8 cellular contexts compared by ENCODE assay signal in genomic region chr3:32460031-32460749, GRCh38. TPM values are rescaled to one million over a fixed set of nuclear protein-coding genes. Genes with fewer than 3 reads are reported as not detected.
A peak's percentile ranks its signal among the peaks of the same experiment; 100 is the strongest.
DNase-seq lines count a peak whose midpoint lies in the region; ATAC-seq, FAIRE-seq and TF ChIP-seq lines count a peak whose summit lies in the region.

No MANE protein-coding gene starts in this region.

- 70% methylated on average over 5 of the region's 15 CpGs for WGBS in right lobe of liver (ENCODE audit: insufficient coverage, low coverage, low lambda C conversion rate, missing lambda C conversion rate)
- 49% methylated on average over 15 of the region's 15 CpGs for WGBS in prostate gland

- TF ChIP-seq POLR2A in right lobe of liver (IDR thresholded peaks at IDR 0.05) (no peak), H54 (IDR thresholded peaks at IDR 0.05; ENCODE audit: low read depth, low read length) (no peak), prostate gland (IDR thresholded peaks at IDR 0.05) (no peak)

- intact Hi-C loops in right lobe of liver (cut with DNase I) (no loop called here), prostate gland (cut with DNase I) (no loop called here)

- peak overlapping the region; percentile 70 for H3K4me3 Mint-ChIP-seq in activated T-cell treated with anti-CD3 and anti-CD28 coated beads, Interleukin-2, amount 50 U/mL, for 4 hours

- H3K36me3 Mint-ChIP-seq in activated T-cell treated with anti-CD3 and anti-CD28 coated beads, Interleukin-2, amount 50 U/mL, for 4 hours (ENCODE audit: insufficient read depth) = peaks cover 6% of the 10 kb centered on the region

- no peaks in the 10 kb centered on the region for H3K9me3 Mint-ChIP-seq in activated T-cell treated with anti-CD3 and anti-CD28 coated beads, Interleukin-2, amount 50 U/mL, for 4 hours

- peaks cover 39% of the 10 kb centered on the region for H3K4me1 Mint-ChIP-seq in activated T-cell treated with anti-CD3 and anti-CD28 coated beads, Interleukin-2, amount 50 U/mL, for 4 hours (ENCODE audit: low read depth)

- H3K9me3 ChIP-seq in right lobe of liver (no peaks in the 10 kb centered on the region), prostate gland (no peaks in the 10 kb centered on the region)

- peaks cover 0 to 6% (median under 1%) of the 10 kb centered on the region in 4 donors for H3K4me1 ChIP-seq in right lobe of liver
- no peaks in the 10 kb centered on the region for H3K4me1 ChIP-seq in prostate gland (replicated peaks)

- DNase-seq in NCI-H2227 treated with DMSO at 0.1 percent for 48 hours (lab: John Stamatoyannopoulos, UW) = peak; percentile 31
- DNase-seq in activated T-cell treated with anti-CD3 and anti-CD28 coated beads, Interleukin-2, amount 50 U/mL, for 4 hours = peak; percentile 43
- no peak for DNase-seq in right lobe of liver
- no peak for DNase-seq in H54 (ENCODE audit: insufficient read length, low spot score)
- no peak for DNase-seq in prostate gland (ENCODE audit: low spot score)
- no peak for DNase-seq in putamen (ENCODE audit: low spot score)

- H3K27ac ChIP-seq in right lobe of liver (no peak overlapping the region), prostate gland (no peak overlapping the region)

- TF ChIP-seq CTCF in right lobe of liver (IDR thresholded peaks at IDR 0.05) (no peak), prostate gland (IDR thresholded peaks at IDR 0.05) (no peak)

- no peaks in the 10 kb centered on the region for H3K36me3 ChIP-seq in right lobe of liver
- no peaks in the 10 kb centered on the region for H3K36me3 ChIP-seq in prostate gland

- no peaks in the 10 kb centered on the region for H3K27me3 Mint-ChIP-seq in activated T-cell treated with anti-CD3 and anti-CD28 coated beads, Interleukin-2, amount 50 U/mL, for 4 hours (ENCODE audit: low read depth)

- ATAC-seq in GM18909 (IDR thresholded peaks at IDR 0.05; ENCODE audit: poor library complexity, unreplicated experiment) (peak; percentile 81), HG02884 (IDR thresholded peaks at IDR 0.05; ENCODE audit: unreplicated experiment) (peak; percentile 84), right lobe of liver (peak; percentile 18 to 66 (median 54))
- ATAC-seq in activated T-cell treated with anti-CD3 and anti-CD28 coated beads, Interleukin-2, amount 50 U/mL, for 4 hours = peak; percentile 81 to 88

- FAIRE-seq in H54 (lab: Jason Lieb, UNC) = no peak

- no peak overlapping the region for H3K4me3 ChIP-seq in right lobe of liver
- H3K4me3 ChIP-seq in prostate gland = no peak overlapping the region

- no peaks in the 10 kb centered on the region for H3K27me3 ChIP-seq in right lobe of liver
- no peaks in the 10 kb centered on the region for H3K27me3 ChIP-seq in prostate gland (replicated peaks; ENCODE audit: insufficient read depth)

RNA-seq across cellular contexts. Expression of gene CMTM6, which starts 42.5 kb away (rescaled TPM):
- total RNA-seq in activated T-cell treated with anti-CD3 and anti-CD28 coated beads, Interleukin-2, amount 50 U/mL, for 4 hours = 10 to 100 TPM; 44.3 to 60.9 (median 47.9) TPM
- total RNA-seq in right lobe of liver (10 to 100 TPM; 45.2 to 69.1 (median 57.2) TPM), prostate gland (100 to 1,000 TPM in 1 of 2 donors, 10 to 100 TPM in 1; 79.8 to 237 TPM)

Comparison
In these comparisons a context has a peak if more than half of its experiments do, and no peak if none do; other contexts are left out.
1. DNase-seq: peak in NCI-H2227 treated with DMSO at 0.1 percent for 48 hours (single experiment) and activated T-cell treated with anti-CD3 and anti-CD28 coated beads, Interleukin-2, amount 50 U/mL, for 4 hours (single experiment); none in right lobe of liver (0 of 3), H54 (single experiment), prostate gland (single experiment) and putamen (single experiment).
2. Peak in every context shown above with its lines, with median percentiles within 50 percentile points of each other: ATAC-seq.